27 cellular contexts compared by ENCODE assay signal in genomic region chr1:36083219-36083618, GRCh38. TPM values are rescaled to one million over a fixed set of nuclear protein-coding genes. Genes with fewer than 3 reads are reported as not detected.
DNase-seq lines count a peak whose midpoint lies in the region; ATAC-seq, FAIRE-seq and TF ChIP-seq lines count a peak whose summit lies in the region.
"Had no signal": no experiment of that assay in that cellular context is flagged by ENCODE, and none has a peak within 500 bp of the region (broad histone marks: within the 10 kb centered on the region; RNA-seq: fewer than 3 reads in every experiment).

No MANE protein-coding gene starts in this region.

- H3K27ac Mint-ChIP-seq in CD14-positive monocyte (peak overlapping the region in 1 of 7 donors; percentile 2), Calu3 (ENCODE audit: unreplicated experiment) (no peak overlapping the region)
- H3K27ac Mint-ChIP-seq: natural killer cell had no signal

- TF ChIP-seq POLR2A in GM12892 (IDR thresholded peaks at IDR 0.05; ENCODE audit: low read depth, low read length) = no peak

- no peaks in the 10 kb centered on the region; the same call in 1 of the 2 replicates for H3K4me1 ChIP-seq in HUES64 (ENCODE audit: insufficient read depth, low read length)
- H3K4me1 ChIP-seq in hepatocyte (ENCODE audit: insufficient read depth) = peaks cover 5% of the 10 kb centered on the region
- H3K4me1 ChIP-seq in osteoblast (ENCODE audit: insufficient read depth, low read length) = peaks cover 5% of the 10 kb centered on the region

- CTCF ChIA-PET in Calu3 (lab: Charles Lee) = no interaction called here

- H3K27me3 ChIP-seq in HUES64 (ENCODE audit: insufficient read depth, low read length) = no peaks in the 10 kb centered on the region; the same call in 1 of the 2 replicates
- no peaks in the 10 kb centered on the region for H3K27me3 ChIP-seq in hepatocyte
- no peaks in the 10 kb centered on the region for H3K27me3 ChIP-seq in osteoblast (ENCODE audit: insufficient read depth, low read length)
- H3K27me3 ChIP-seq: foreskin keratinocyte had no signal

- no peaks in the 10 kb centered on the region for H3K9me2 ChIP-seq in hepatocyte (replicated peaks; ENCODE audit: insufficient read depth)

- H3K4me1 Mint-ChIP-seq in CD14-positive monocyte (peaks cover 11% of the 10 kb centered on the region), Calu3 (ENCODE audit: low read depth, unreplicated experiment) (no peaks in the 10 kb centered on the region)
- H3K4me1 Mint-ChIP-seq: central memory CD8-positive, alpha-beta T cell; natural killer cell had no signal

- H2AFZ ChIP-seq in hepatocyte (peak overlapping the region; percentile 84), osteoblast (ENCODE audit: low read length) (no peak overlapping the region)

- H3K4me3 ChIP-seq in HUES64 (ENCODE audit: low read length) = peak overlapping the region; percentile 71; the same call in 1 of the 2 replicates
- H3K4me3 ChIP-seq in hepatocyte = no peak overlapping the region
- no peak overlapping the region for H3K4me3 ChIP-seq in osteoblast (ENCODE audit: insufficient read depth, low read length)
- H3K4me3 ChIP-seq: mucosa of descending colon had no signal

- H3K36me3 ChIP-seq in HUES64 (ENCODE audit: insufficient read depth, low read length) (no peaks in the 10 kb centered on the region), hepatocyte (replicated peaks; ENCODE audit: insufficient read depth, low read depth) (no peaks in the 10 kb centered on the region), osteoblast (ENCODE audit: insufficient read depth, low read length) (no peaks in the 10 kb centered on the region)
- H3K36me3 ChIP-seq: esophagus squamous epithelium, tibial artery had no signal

- DNase-seq in CD14-positive monocyte (ENCODE audit: low spot score) = no peak
- no peak for DNase-seq in hepatocyte (ENCODE audit: low spot score)
- peak; percentile 34 for DNase-seq in osteoblast (ENCODE audit: insufficient read length, low spot score, missing footprints)
- no peak for DNase-seq in Calu3
- DNase-seq in GM12892 (ENCODE audit: insufficient read length) = no peak
- DNase-seq in CD1c-positive myeloid dendritic cell (ENCODE audit: extremely low spot score) = no peak
- DNase-seq: activated CD4-positive, alpha-beta T cell treated with anti-CD3 and anti-CD28 coated beads, Interleukin-2, amount 50 U/mL, for 48 hours; activated CD4-positive, CD25-positive, alpha-beta regulatory T cell treated with anti-CD3 and anti-CD28 coated beads, Interleukin-2, amount 50 U/mL, for 72 hours; activated naive CD4-positive, alpha-beta T cell; AML-193; esophagus squamous epithelium; foreskin keratinocyte; KBM-7; mucosa of descending colon; natural killer cell; NCI-H187 treated with DMSO at 0.1 percent for 48 hours; stimulated activated CD4-positive, alpha-beta T cell treated with anti-CD3 and anti-CD28 coated beads, Interleukin-4, amount 100 ng/mL, for 24 hours; T-helper 2 cell; tibial artery had no signal

- no peaks in the 10 kb centered on the region for H3K36me3 Mint-ChIP-seq in CD14-positive monocyte
- H3K36me3 Mint-ChIP-seq in Calu3 (ENCODE audit: insufficient read depth, unreplicated experiment) = peaks cover 2% of the 10 kb centered on the region
- H3K36me3 Mint-ChIP-seq: CD8-positive, alpha-beta memory T cell; natural killer cell had no signal

- ATAC-seq in HG03196 (IDR thresholded peaks at IDR 0.05; ENCODE audit: unreplicated experiment) = no peak
- ATAC-seq: foreskin keratinocyte, mucosa of descending colon, natural killer cell, sciatic nerve had no signal

- H3K4me3 Mint-ChIP-seq in CD14-positive monocyte (peak overlapping the region; percentile 71 to 86), Calu3 (ENCODE audit: low read depth, unreplicated experiment) (no peak overlapping the region)
- H3K4me3 Mint-ChIP-seq: central memory CD8-positive, alpha-beta T cell; natural killer cell had no signal

- no peak overlapping the region for H3K9ac ChIP-seq in HUES64 (ENCODE audit: low read depth, low read length)

- intact Hi-C loops in CD14-positive monocyte (cut with micrococcal nuclease) (no loop called here), Calu3 (cut with micrococcal nuclease; ENCODE audit: unreplicated experiment) (no loop called here)

- peaks cover 19 to 28% (median 27%) of the 10 kb centered on the region in 3 donors for H3K27me3 Mint-ChIP-seq in CD14-positive monocyte (ENCODE audit: low read depth in 3 of 3)
- H3K27me3 Mint-ChIP-seq in Calu3 (ENCODE audit: unreplicated experiment) = no peaks in the 10 kb centered on the region

- no peaks in the 10 kb centered on the region for H3K79me2 ChIP-seq in hepatocyte
- no peaks in the 10 kb centered on the region for H3K79me2 ChIP-seq in osteoblast (ENCODE audit: insufficient read depth, low read length)

- no peaks in the 10 kb centered on the region for H4K20me1 ChIP-seq in hepatocyte (ENCODE audit: insufficient read depth, poor library complexity, severe bottlenecking)
- no peaks in the 10 kb centered on the region for H4K20me1 ChIP-seq in osteoblast (ENCODE audit: insufficient read depth, low read length)

- peak overlapping the region; percentile 97 for H3K4me2 ChIP-seq in hepatocyte
- H3K4me2 ChIP-seq in osteoblast (ENCODE audit: insufficient read depth, low read length) = no peak overlapping the region

- no peak for FAIRE-seq in GM12892 (lab: Jason Lieb, UNC)
- FAIRE-seq: endometrium had no signal

- H3K9me3 Mint-ChIP-seq in CD14-positive monocyte (peaks cover 0 to 6% (median 0%) of the 10 kb centered on the region in 7 donors), Calu3 (ENCODE audit: low read depth, unreplicated experiment) (no peaks in the 10 kb centered on the region)
- H3K9me3 Mint-ChIP-seq: CD8-positive, alpha-beta memory T cell; central memory CD8-positive, alpha-beta T cell; natural killer cell had no signal

- TF ChIP-seq CTCF in CD14-positive monocyte (IDR thresholded peaks at IDR 0.05) (no peak), hepatocyte (IDR thresholded peaks at IDR 0.05; ENCODE audit: poor library complexity) (no peak), osteoblast (IDR thresholded peaks at IDR 0.05; ENCODE audit: extremely low read depth, low read depth, low read length) (no peak), Calu3 (IDR thresholded peaks at IDR 0.05; ENCODE audit: unreplicated experiment) (no peak)

- WGBS in HUES64 = 84% methylated on average over 13 of the region's 13 CpGs
- 94% methylated on average over 13 of the region's 13 CpGs for WGBS in hepatocyte (ENCODE audit: low lambda C conversion rate, missing lambda C conversion rate)

- no TSS peak for BruUV-seq in Calu3 (replicated peaks; lab: Mats Ljungman, UMichigan)

- H3K27ac ChIP-seq in HUES64 (ENCODE audit: low read depth, low read length) (no peak overlapping the region), hepatocyte (no peak overlapping the region), osteoblast (ENCODE audit: low read depth, low read length) (no peak overlapping the region)
- H3K27ac ChIP-seq: foreskin keratinocyte, tibial artery had no signal

- no peaks in the 10 kb centered on the region for H3K9me3 ChIP-seq in HUES64 (ENCODE audit: insufficient read depth, low read depth, low read length)
- H3K9me3 ChIP-seq in hepatocyte (ENCODE audit: low read depth) = no peaks in the 10 kb centered on the region
- no peaks in the 10 kb centered on the region for H3K9me3 ChIP-seq in osteoblast (ENCODE audit: low read depth, low read length)
- H3K9me3 ChIP-seq: esophagus squamous epithelium, mucosa of descending colon, tibial artery had no signal

RNA-seq across cellular contexts. Expression of gene TEKT2, which starts 0.7 kb away (rescaled TPM):
- polyA plus RNA-seq in CD14-positive monocyte (not detected), hepatocyte (0.16 and 1.4 TPM in 2 replicates)
- 1.2 TPM for polyA plus RNA-seq in HUES64 (2013, experiment 1 of 2)
- 1.6 TPM for polyA plus RNA-seq in HUES64 (2013, experiment 2 of 2)
- total RNA-seq in hepatocyte (1.1 TPM in 1 of 2 replicates, not detected in the other), osteoblast (0.29 TPM in 1 of 2 replicates, not detected in the other), Calu3 (2022) (0.31 TPM in 1 of 2 replicates, not detected in the other)
- 0.17 TPM for polyA plus RNA-seq in GM12892 (2012; ENCODE audit: missing spikeins)
- total RNA-seq: CD8-positive, alpha-beta memory T cell; esophagus squamous epithelium; G401; M059J had no signal
- polyA plus RNA-seq: CD8-positive, alpha-beta memory T cell had no signal

RNA-seq across cellular contexts. Expression of gene ADPRS, which starts 5.5 kb away (rescaled TPM):
- polyA plus RNA-seq in CD14-positive monocyte = 10 to 100 TPM; 21.9 to 30.6 TPM
- polyA plus RNA-seq in HUES64 (2013, experiment 1 of 2) = 19.9 TPM
- polyA plus RNA-seq in HUES64 (2013, experiment 2 of 2) = 18.6 TPM
- total RNA-seq in hepatocyte = 27.4 and 37.6 TPM in 2 replicates
- 40.9 and 42.7 TPM in 2 replicates for polyA plus RNA-seq in hepatocyte
- total RNA-seq in osteoblast = 20.6 and 24.2 TPM in 2 replicates
- 26.5 and 32.8 TPM in 2 replicates for total RNA-seq in Calu3 (2022)
- polyA plus RNA-seq in GM12892 (2012; ENCODE audit: missing spikeins) = 36.6 TPM

RNA-seq across cellular contexts. Expression of gene COL8A2, which starts 41.8 kb away (rescaled TPM):
- polyA plus RNA-seq in CD14-positive monocyte = 1 to 10 TPM in 1 of 2 donors, under 1 TPM in 1; 0.90 to 1.6 TPM
- 0.60 TPM for polyA plus RNA-seq in HUES64 (2013, experiment 1 of 2)
- polyA plus RNA-seq in HUES64 (2013, experiment 2 of 2) = 1.2 TPM
- 32.6 and 44.8 TPM in 2 replicates for total RNA-seq in hepatocyte
- 53.7 and 59.4 TPM in 2 replicates for polyA plus RNA-seq in hepatocyte
- total RNA-seq in osteoblast = 12.7 and 15.2 TPM in 2 replicates
- 0.07 TPM in 1 of 2 replicates, not detected in the other for total RNA-seq in Calu3 (2022)
- polyA plus RNA-seq in GM12892 (2012; ENCODE audit: missing spikeins) = 0.15 TPM
- polyA plus RNA-seq: CD8-positive, alpha-beta memory T cell had no signal

Comparison
In these comparisons a context has a peak if more than half of its experiments do, and no peak if none do; other contexts are left out.
1. RNA of gene COL8A2, which starts 41.8 kb away (total RNA-seq): 32.6 to 44.8 TPM in hepatocyte and 12.7 to 15.2 TPM in osteoblast; 0.07 TPM in Calu3; every median in the first group is over 10 times any median in the second.